Comparison of ENCODE assay signal across 23 cellular contexts in the genomic region with DNA sequence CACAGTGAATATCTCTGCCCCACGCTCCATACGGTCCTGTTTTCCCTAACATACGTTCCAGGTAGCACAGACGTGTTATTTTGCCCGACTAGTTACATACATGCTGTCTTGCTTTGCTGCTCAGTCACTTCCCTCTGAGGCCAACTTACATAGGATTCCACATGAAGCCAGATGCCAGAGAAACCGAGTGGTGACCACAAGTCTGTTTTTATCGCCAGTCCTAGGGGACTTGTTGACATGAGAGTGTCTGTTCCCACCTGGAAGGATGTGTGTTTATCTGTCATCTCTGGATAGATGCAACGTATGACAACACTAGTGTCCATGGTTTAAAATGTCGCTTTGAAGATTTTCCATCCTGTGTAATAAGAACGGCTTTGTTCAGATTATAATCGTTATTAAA.
"Had no signal": no experiment of that assay in that cellular context is flagged by ENCODE, and none has a peak within 500 bp of the region (broad histone marks: within the 10 kb centered on the region; RNA-seq: fewer than 3 reads in every experiment).

No MANE protein-coding gene starts in this region.

- H3K27ac ChIP-seq: colonic mucosa, foreskin keratinocyte, left ventricle myocardium inferior, lower lobe of right lung, neutrophil, right atrium auricular region, sigmoid colon, tibial nerve, upper lobe of right lung, vagina had no signal

- ATAC-seq: foreskin keratinocyte; lower lobe of right lung; stimulated activated effector memory CD8-positive, alpha-beta T cell treated with anti-CD3 and anti-CD28 coated beads, Interleukin-12 subunit alpha, Interleukin-12 subunit beta, amount 100 ng/mL, for 72 hours; upper lobe of right lung had no signal

- DNase-seq: colonic mucosa; dermis blood vessel endothelial cell; erythroblast; foreskin keratinocyte; immature natural killer cell; left ventricle myocardium inferior; lower lobe of right lung; naive B cell; posterior cingulate gyrus; sigmoid colon; small intestine; stimulated activated CD4-positive, alpha-beta T cell treated with anti-CD3 and anti-CD28 coated beads, Interleukin-4, amount 100 ng/mL, for 1 hour; stimulated activated CD8-positive, alpha-beta memory T cell treated with anti-CD3 and anti-CD28 coated beads, Interleukin-4, amount 100 ng/mL, for 48 hours; upper lobe of right lung had no signal

- H3K9me3 Mint-ChIP-seq: immature natural killer cell; memory B cell; mesothelial cell of epicardium; naive B cell; nephron; stimulated activated effector memory CD8-positive, alpha-beta T cell treated with anti-CD3 and anti-CD28 coated beads, Interleukin-12 subunit alpha, Interleukin-12 subunit beta, amount 100 ng/mL, for 72 hours; stimulated activated naive CD8-positive, alpha-beta T cell treated with anti-CD3 and anti-CD28 coated beads, Interleukin-15, Interleukin-2, amounts not matched to agents 100 ng/mL and 50 ng/mL, for 24 hours had no signal

- H3K27me3 ChIP-seq: colonic mucosa, foreskin keratinocyte, neutrophil, right atrium auricular region, sigmoid colon, tibial nerve, upper lobe of right lung, vagina had no signal

- H3K4me1 ChIP-seq: colonic mucosa, left ventricle myocardium inferior, lower lobe of right lung, right atrium auricular region, sigmoid colon, tibial nerve, upper lobe of right lung, vagina had no signal

- H3K36me3 Mint-ChIP-seq: immature natural killer cell; memory B cell; mesothelial cell of epicardium; naive B cell; stimulated activated effector memory CD8-positive, alpha-beta T cell treated with anti-CD3 and anti-CD28 coated beads, Interleukin-12 subunit alpha, Interleukin-12 subunit beta, amount 100 ng/mL, for 72 hours had no signal

- H3K27ac Mint-ChIP-seq: immature natural killer cell; memory B cell; mesothelial cell of epicardium; naive B cell; nephron; stimulated activated effector memory CD8-positive, alpha-beta T cell treated with anti-CD3 and anti-CD28 coated beads, Interleukin-12 subunit alpha, Interleukin-12 subunit beta, amount 100 ng/mL, for 72 hours had no signal

- H3K36me3 ChIP-seq: colonic mucosa, left ventricle myocardium inferior, lower lobe of right lung, neutrophil, right atrium auricular region, sigmoid colon, tibial nerve, upper lobe of right lung, vagina had no signal

- H3K4me3 ChIP-seq: colonic mucosa, left ventricle myocardium inferior, lower lobe of right lung, right atrium auricular region, sigmoid colon, tibial nerve, upper lobe of right lung, vagina had no signal

- H3K9me3 ChIP-seq: colonic mucosa, left ventricle myocardium inferior, lower lobe of right lung, neutrophil, right atrium auricular region, sigmoid colon, tibial nerve, upper lobe of right lung, vagina had no signal

- H3K4me1 Mint-ChIP-seq: immature natural killer cell had no signal

- H3K27me3 Mint-ChIP-seq: naive B cell had no signal

- H3K4me3 Mint-ChIP-seq: immature natural killer cell; memory B cell; mesothelial cell of epicardium; nephron; stimulated activated effector memory CD8-positive, alpha-beta T cell treated with anti-CD3 and anti-CD28 coated beads, Interleukin-12 subunit alpha, Interleukin-12 subunit beta, amount 100 ng/mL, for 72 hours; stimulated activated naive CD8-positive, alpha-beta T cell treated with anti-CD3 and anti-CD28 coated beads, Interleukin-15, Interleukin-2, amounts not matched to agents 100 ng/mL and 50 ng/mL, for 24 hours had no signal
